ENCODE assay signal across 1 cellular context in genomic region chr11:46242961-46243795, GRCh38.
TF ChIP-seq lines count a peak whose summit lies in the region.

No MANE protein-coding gene starts in this region.

TF ChIP-seq in HepG2, 621 proteins besides CTCF, POLR2A, EP300 and RAD21 (continued from another document and continues in another):
- TF ChIP-seq CEBPZ (IDR thresholded peaks at IDR 0.05; ENCODE audit: low read length): no peak
- TF ChIP-seq KDM3A (CRISPR knock-in tag; IDR thresholded peaks at IDR 0.05; ENCODE audit: low read depth): 0 out of 2 replicates have a peak, but pooled peaks have one; percentile 14
- peak; percentile 72 for TF ChIP-seq PRDM15 (CRISPR knock-in tag; IDR thresholded peaks at IDR 0.05)
- no peak for TF ChIP-seq HHEX (CRISPR knock-in tag; IDR thresholded peaks at IDR 0.05)
- 0 out of 2 replicates have a peak, but pooled peaks have one; percentile 36 for TF ChIP-seq ZNF790 (CRISPR knock-in tag; IDR thresholded peaks at IDR 0.05; ENCODE audit: borderline replicate concordance)
- no peak for TF ChIP-seq THRA (CRISPR knock-in tag; IDR thresholded peaks at IDR 0.05; ENCODE audit: borderline replicate concordance)
- TF ChIP-seq RNF219 (CRISPR knock-in tag; IDR thresholded peaks at IDR 0.05): no peak
- peak; percentile 56; the same call in 1 of the 2 replicates for TF ChIP-seq ARID4A (CRISPR knock-in tag; IDR thresholded peaks at IDR 0.05; ENCODE audit: borderline replicate concordance)
- TF ChIP-seq ZKSCAN5 (CRISPR knock-in tag; IDR thresholded peaks at IDR 0.05): no peak
- no peak for TF ChIP-seq SMARCC2 (IDR thresholded peaks at IDR 0.05)
- TF ChIP-seq THYN1 (CRISPR knock-in tag; IDR thresholded peaks at IDR 0.05; ENCODE audit: borderline replicate concordance, low read depth): no peak
- TF ChIP-seq EHMT2 (IDR thresholded peaks at IDR 0.05; ENCODE audit: borderline replicate concordance, low read depth, low read length): no peak
- peak; percentile 43; the same call in 1 of the 2 replicates for TF ChIP-seq KLF6 (CRISPR knock-in tag; IDR thresholded peaks at IDR 0.05)
- peak; percentile 48; the same call in 1 of the 2 replicates for TF ChIP-seq TARDBP (CRISPR knock-in tag; IDR thresholded peaks at IDR 0.05)
- no peak for TF ChIP-seq ZNF83 (CRISPR knock-in tag; IDR thresholded peaks at IDR 0.05; ENCODE audit: borderline replicate concordance)
- no peak for TF ChIP-seq ZNF260 (CRISPR knock-in tag; IDR thresholded peaks at IDR 0.05; ENCODE audit: borderline replicate concordance, low read depth)
- no peak for TF ChIP-seq LRRFIP1 (CRISPR knock-in tag; conservative IDR thresholded peaks at IDR 0.05)
- no peak for TF ChIP-seq SAFB2 (CRISPR knock-in tag; IDR thresholded peaks at IDR 0.05; ENCODE audit: borderline replicate concordance, low read depth)
- TF ChIP-seq YEATS2 (CRISPR knock-in tag; IDR thresholded peaks at IDR 0.05; ENCODE audit: borderline replicate concordance): peak; percentile 50; the same call in 1 of the 2 replicates
- TF ChIP-seq ZNF615 (CRISPR knock-in tag; IDR thresholded peaks at IDR 0.05; ENCODE audit: borderline replicate concordance): no peak
- TF ChIP-seq THAP11 (CRISPR knock-in tag; IDR thresholded peaks at IDR 0.05): peak; percentile 83
- no peak for TF ChIP-seq ZNF251 (CRISPR knock-in tag; IDR thresholded peaks at IDR 0.05)
- no peak for TF ChIP-seq HMGA1 (CRISPR knock-in tag; conservative IDR thresholded peaks at IDR 0.05)
- no peak for TF ChIP-seq ZBTB40 (IDR thresholded peaks at IDR 0.05)
- no peak for TF ChIP-seq ZBTB40 (CRISPR knock-in tag; IDR thresholded peaks at IDR 0.05)
